Comparison of ENCODE assay signal across 2 cellular contexts in the genomic region with DNA sequence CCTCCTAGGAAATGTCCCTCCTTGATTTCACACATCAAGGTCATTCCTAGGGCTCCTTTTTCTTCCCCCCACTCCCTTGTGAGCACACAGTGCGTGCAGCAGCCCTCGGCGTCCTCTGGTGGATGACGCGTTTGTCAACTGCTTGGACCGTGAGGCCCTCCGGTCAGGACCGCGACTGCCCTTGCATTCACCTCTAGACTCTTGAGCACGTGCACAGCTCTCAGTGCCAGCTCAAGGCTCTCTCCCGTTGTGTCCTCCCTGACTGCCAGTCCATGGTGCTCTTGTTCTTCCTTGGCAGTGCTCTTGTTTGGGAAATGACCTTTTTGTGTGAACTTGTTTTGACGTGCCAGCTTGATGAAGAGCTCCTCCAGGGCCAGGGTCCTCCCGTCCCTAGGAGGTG.
A peak's percentile ranks its signal among the peaks of the same experiment; 100 is the strongest.
TF ChIP-seq lines count a peak whose summit lies in the region.

No MANE protein-coding gene starts in this region.

TF ChIP-seq in liver, 16 proteins besides CTCF, POLR2A, EP300 and RAD21 (continued from another document):
- TF ChIP-seq, protein P1, sequence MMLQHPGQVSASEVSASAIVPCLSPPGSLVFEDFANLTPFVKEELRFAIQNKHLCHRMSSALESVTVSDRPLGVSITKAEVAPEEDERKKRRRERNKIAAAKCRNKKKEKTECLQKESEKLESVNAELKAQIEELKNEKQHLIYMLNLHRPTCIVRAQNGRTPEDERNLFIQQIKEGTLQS (IDR thresholded peaks at IDR 0.05), result no peak
- TF ChIP-seq, protein P2, sequence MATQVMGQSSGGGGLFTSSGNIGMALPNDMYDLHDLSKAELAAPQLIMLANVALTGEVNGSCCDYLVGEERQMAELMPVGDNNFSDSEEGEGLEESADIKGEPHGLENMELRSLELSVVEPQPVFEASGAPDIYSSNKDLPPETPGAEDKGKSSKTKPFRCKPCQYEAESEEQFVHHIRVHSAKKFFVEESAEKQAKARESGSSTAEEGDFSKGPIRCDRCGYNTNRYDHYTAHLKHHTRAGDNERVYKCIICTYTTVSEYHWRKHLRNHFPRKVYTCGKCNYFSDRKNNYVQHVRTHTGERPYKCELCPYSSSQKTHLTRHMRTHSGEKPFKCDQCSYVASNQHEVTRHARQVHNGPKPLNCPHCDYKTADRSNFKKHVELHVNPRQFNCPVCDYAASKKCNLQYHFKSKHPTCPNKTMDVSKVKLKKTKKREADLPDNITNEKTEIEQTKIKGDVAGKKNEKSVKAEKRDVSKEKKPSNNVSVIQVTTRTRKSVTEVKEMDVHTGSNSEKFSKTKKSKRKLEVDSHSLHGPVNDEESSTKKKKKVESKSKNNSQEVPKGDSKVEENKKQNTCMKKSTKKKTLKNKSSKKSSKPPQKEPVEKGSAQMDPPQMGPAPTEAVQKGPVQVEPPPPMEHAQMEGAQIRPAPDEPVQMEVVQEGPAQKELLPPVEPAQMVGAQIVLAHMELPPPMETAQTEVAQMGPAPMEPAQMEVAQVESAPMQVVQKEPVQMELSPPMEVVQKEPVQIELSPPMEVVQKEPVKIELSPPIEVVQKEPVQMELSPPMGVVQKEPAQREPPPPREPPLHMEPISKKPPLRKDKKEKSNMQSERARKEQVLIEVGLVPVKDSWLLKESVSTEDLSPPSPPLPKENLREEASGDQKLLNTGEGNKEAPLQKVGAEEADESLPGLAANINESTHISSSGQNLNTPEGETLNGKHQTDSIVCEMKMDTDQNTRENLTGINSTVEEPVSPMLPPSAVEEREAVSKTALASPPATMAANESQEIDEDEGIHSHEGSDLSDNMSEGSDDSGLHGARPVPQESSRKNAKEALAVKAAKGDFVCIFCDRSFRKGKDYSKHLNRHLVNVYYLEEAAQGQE (IDR thresholded peaks at IDR 0.05), result no peak
- TF ChIP-seq JUND (IDR thresholded peaks at IDR 0.05) (no peak), NR2F2 (IDR thresholded peaks at IDR 0.05) (no peak), YY1 (IDR thresholded peaks at IDR 0.05) (no peak), FOXA1 (IDR thresholded peaks at IDR 0.05) (no peak), GABPA (IDR thresholded peaks at IDR 0.05 in 1 of 2, conservative IDR thresholded peaks at IDR 0.05 in 1 of 2) (no peak), HNF4A (conservative IDR thresholded peaks at IDR 0.05) (peak; percentile 69 to 82), FOXA2 (IDR thresholded peaks at IDR 0.05) (no peak), EGR1 (IDR thresholded peaks at IDR 0.05; ENCODE audit: low read depth in 2 of 2) (no peak), HNF4G (IDR thresholded peaks at IDR 0.05) (peak; percentile 19), RXRA (IDR thresholded peaks at IDR 0.05) (peak; percentile 68 to 78)
- TF ChIP-seq, protein P3, sequence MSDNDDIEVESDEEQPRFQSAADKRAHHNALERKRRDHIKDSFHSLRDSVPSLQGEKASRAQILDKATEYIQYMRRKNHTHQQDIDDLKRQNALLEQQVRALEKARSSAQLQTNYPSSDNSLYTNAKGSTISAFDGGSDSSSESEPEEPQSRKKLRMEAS (IDR thresholded peaks at IDR 0.05), result no peak
- TF ChIP-seq, protein P4, sequence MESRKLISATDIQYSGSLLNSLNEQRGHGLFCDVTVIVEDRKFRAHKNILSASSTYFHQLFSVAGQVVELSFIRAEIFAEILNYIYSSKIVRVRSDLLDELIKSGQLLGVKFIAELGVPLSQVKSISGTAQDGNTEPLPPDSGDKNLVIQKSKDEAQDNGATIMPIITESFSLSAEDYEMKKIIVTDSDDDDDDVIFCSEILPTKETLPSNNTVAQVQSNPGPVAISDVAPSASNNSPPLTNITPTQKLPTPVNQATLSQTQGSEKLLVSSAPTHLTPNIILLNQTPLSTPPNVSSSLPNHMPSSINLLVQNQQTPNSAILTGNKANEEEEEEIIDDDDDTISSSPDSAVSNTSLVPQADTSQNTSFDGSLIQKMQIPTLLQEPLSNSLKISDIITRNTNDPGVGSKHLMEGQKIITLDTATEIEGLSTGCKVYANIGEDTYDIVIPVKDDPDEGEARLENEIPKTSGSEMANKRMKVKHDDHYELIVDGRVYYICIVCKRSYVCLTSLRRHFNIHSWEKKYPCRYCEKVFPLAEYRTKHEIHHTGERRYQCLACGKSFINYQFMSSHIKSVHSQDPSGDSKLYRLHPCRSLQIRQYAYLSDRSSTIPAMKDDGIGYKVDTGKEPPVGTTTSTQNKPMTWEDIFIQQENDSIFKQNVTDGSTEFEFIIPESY (IDR thresholded peaks at IDR 0.05), result no peak

TF ChIP-seq in HepG2, 621 proteins besides CTCF, POLR2A, EP300 and RAD21 (continued from another document):
- TF ChIP-seq GATA4 (IDR thresholded peaks at IDR 0.05; ENCODE audit: borderline replicate concordance, low read depth) (no peak), HOXA9 (CRISPR knock-in tag; IDR thresholded peaks at IDR 0.05; ENCODE audit: borderline replicate concordance) (no peak), REL (CRISPR knock-in tag; conservative IDR thresholded peaks at IDR 0.05) (no peak), SOX13 (IDR thresholded peaks at IDR 0.05) (no peak), SOX13 (CRISPR knock-in tag; conservative IDR thresholded peaks at IDR 0.05 in 1 of 2, IDR thresholded peaks at IDR 0.05 in 1 of 2) (no peak), GTF3A (CRISPR knock-in tag; conservative IDR thresholded peaks at IDR 0.05) (no peak)
- TF ChIP-seq, protein P5, sequence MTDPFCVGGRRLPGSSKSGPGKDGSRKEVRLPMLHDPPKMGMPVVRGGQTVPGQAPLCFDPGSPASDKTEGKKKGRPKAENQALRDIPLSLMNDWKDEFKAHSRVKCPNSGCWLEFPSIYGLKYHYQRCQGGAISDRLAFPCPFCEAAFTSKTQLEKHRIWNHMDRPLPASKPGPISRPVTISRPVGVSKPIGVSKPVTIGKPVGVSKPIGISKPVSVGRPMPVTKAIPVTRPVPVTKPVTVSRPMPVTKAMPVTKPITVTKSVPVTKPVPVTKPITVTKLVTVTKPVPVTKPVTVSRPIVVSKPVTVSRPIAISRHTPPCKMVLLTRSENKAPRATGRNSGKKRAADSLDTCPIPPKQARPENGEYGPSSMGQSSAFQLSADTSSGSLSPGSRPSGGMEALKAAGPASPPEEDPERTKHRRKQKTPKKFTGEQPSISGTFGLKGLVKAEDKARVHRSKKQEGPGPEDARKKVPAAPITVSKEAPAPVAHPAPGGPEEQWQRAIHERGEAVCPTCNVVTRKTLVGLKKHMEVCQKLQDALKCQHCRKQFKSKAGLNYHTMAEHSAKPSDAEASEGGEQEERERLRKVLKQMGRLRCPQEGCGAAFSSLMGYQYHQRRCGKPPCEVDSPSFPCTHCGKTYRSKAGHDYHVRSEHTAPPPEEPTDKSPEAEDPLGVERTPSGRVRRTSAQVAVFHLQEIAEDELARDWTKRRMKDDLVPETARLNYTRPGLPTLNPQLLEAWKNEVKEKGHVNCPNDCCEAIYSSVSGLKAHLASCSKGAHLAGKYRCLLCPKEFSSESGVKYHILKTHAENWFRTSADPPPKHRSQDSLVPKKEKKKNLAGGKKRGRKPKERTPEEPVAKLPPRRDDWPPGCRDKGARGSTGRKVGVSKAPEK (CRISPR knock-in tag; IDR thresholded peaks at IDR 0.05; ENCODE audit: borderline replicate concordance), result no peak
- TF ChIP-seq, protein P6, sequence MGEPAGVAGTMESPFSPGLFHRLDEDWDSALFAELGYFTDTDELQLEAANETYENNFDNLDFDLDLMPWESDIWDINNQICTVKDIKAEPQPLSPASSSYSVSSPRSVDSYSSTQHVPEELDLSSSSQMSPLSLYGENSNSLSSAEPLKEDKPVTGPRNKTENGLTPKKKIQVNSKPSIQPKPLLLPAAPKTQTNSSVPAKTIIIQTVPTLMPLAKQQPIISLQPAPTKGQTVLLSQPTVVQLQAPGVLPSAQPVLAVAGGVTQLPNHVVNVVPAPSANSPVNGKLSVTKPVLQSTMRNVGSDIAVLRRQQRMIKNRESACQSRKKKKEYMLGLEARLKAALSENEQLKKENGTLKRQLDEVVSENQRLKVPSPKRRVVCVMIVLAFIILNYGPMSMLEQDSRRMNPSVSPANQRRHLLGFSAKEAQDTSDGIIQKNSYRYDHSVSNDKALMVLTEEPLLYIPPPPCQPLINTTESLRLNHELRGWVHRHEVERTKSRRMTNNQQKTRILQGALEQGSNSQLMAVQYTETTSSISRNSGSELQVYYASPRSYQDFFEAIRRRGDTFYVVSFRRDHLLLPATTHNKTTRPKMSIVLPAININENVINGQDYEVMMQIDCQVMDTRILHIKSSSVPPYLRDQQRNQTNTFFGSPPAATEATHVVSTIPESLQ (CRISPR knock-in tag; conservative IDR thresholded peaks at IDR 0.05), result no peak
- TF ChIP-seq, protein P7, sequence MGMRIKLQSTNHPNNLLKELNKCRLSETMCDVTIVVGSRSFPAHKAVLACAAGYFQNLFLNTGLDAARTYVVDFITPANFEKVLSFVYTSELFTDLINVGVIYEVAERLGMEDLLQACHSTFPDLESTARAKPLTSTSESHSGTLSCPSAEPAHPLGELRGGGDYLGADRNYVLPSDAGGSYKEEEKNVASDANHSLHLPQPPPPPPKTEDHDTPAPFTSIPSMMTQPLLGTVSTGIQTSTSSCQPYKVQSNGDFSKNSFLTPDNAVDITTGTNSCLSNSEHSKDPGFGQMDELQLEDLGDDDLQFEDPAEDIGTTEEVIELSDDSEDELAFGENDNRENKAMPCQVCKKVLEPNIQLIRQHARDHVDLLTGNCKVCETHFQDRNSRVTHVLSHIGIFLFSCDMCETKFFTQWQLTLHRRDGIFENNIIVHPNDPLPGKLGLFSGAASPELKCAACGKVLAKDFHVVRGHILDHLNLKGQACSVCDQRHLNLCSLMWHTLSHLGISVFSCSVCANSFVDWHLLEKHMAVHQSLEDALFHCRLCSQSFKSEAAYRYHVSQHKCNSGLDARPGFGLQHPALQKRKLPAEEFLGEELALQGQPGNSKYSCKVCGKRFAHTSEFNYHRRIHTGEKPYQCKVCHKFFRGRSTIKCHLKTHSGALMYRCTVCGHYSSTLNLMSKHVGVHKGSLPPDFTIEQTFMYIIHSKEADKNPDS (CRISPR knock-in tag; IDR thresholded peaks at IDR 0.05), result no peak
- TF ChIP-seq, protein P8, sequence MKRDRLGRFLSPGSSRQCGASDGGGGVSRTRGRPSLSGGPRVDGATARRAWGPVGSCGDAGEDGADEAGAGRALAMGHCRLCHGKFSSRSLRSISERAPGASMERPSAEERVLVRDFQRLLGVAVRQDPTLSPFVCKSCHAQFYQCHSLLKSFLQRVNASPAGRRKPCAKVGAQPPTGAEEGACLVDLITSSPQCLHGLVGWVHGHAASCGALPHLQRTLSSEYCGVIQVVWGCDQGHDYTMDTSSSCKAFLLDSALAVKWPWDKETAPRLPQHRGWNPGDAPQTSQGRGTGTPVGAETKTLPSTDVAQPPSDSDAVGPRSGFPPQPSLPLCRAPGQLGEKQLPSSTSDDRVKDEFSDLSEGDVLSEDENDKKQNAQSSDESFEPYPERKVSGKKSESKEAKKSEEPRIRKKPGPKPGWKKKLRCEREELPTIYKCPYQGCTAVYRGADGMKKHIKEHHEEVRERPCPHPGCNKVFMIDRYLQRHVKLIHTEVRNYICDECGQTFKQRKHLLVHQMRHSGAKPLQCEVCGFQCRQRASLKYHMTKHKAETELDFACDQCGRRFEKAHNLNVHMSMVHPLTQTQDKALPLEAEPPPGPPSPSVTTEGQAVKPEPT (CRISPR knock-in tag; IDR thresholded peaks at IDR 0.05; ENCODE audit: low read depth), result no peak
